In the genomic region with DNA sequence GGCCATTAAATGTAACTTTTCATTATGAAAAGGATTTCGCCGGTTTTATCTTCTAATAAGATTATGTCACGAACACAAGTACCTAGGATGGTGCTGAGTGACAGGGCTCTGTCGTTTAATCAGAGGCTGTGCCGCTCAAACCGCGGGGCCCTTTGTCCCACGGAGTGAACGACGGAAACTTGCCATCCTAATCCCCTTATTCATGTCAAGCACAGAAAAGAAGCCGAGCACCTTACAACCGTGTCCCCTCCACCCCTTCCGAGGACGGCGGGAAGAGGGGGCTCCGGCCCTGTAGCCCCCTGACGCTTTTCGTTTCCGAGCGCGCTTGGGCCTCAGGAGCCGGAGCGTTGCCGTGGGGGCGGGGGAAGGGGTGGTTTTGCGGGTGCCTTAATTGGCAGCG, we compare ENCODE assay signal across 1 cellular context.
TF ChIP-seq lines count a peak whose summit lies in the region.

No MANE protein-coding gene starts in this region.

TF ChIP-seq in GM23338, 12 proteins besides CTCF, POLR2A, EP300 and RAD21 (continued from another document):
- TF ChIP-seq, protein P1, sequence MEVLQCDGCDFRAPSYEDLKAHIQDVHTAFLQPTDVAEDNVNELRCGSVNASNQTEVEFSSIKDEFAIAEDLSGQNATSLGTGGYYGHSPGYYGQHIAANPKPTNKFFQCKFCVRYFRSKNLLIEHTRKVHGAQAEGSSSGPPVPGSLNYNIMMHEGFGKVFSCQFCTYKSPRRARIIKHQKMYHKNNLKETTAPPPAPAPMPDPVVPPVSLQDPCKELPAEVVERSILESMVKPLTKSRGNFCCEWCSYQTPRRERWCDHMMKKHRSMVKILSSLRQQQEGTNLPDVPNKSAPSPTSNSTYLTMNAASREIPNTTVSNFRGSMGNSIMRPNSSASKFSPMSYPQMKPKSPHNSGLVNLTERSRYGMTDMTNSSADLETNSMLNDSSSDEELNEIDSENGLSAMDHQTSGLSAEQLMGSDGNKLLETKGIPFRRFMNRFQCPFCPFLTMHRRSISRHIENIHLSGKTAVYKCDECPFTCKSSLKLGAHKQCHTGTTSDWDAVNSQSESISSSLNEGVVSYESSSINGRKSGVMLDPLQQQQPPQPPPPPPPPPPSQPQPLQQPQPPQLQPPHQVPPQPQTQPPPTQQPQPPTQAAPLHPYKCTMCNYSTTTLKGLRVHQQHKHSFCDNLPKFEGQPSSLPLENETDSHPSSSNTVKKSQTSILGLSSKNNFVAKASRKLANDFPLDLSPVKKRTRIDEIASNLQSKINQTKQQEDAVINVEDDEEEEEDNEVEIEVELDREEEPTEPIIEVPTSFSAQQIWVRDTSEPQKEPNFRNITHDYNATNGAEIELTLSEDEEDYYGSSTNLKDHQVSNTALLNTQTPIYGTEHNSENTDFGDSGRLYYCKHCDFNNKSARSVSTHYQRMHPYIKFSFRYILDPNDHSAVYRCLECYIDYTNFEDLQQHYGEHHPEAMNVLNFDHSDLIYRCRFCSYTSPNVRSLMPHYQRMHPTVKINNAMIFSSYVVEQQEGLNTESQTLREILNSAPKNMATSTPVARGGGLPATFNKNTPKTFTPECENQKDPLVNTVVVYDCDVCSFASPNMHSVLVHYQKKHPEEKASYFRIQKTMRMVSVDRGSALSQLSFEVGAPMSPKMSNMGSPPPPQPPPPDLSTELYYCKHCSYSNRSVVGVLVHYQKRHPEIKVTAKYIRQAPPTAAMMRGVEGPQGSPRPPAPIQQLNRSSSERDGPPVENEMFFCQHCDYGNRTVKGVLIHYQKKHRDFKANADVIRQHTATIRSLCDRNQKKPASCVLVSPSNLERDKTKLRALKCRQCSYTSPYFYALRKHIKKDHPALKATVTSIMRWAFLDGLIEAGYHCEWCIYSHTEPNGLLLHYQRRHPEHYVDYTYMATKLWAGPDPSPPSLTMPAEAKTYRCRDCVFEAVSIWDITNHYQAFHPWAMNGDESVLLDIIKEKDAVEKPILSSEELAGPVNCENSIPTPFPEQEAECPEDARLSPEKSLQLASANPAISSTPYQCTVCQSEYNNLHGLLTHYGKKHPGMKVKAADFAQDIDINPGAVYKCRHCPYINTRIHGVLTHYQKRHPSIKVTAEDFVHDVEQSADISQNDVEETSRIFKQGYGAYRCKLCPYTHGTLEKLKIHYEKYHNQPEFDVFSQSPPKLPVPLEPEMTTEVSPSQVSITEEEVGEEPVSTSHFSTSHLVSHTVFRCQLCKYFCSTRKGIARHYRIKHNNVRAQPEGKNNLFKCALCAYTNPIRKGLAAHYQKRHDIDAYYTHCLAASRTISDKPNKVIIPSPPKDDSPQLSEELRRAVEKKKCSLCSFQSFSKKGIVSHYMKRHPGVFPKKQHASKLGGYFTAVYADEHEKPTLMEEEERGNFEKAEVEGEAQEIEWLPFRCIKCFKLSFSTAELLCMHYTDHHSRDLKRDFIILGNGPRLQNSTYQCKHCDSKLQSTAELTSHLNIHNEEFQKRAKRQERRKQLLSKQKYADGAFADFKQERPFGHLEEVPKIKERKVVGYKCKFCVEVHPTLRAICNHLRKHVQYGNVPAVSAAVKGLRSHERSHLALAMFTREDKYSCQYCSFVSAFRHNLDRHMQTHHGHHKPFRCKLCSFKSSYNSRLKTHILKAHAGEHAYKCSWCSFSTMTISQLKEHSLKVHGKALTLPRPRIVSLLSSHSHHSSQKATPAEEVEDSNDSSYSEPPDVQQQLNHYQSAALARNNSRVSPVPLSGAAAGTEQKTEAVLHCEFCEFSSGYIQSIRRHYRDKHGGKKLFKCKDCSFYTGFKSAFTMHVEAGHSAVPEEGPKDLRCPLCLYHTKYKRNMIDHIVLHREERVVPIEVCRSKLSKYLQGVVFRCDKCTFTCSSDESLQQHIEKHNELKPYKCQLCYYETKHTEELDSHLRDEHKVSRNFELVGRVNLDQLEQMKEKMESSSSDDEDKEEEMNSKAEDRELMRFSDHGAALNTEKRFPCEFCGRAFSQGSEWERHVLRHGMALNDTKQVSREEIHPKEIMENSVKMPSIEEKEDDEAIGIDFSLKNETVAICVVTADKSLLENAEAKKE (CRISPR knock-in tag; IDR thresholded peaks at IDR 0.05), result no peak
- peak; percentile 56 for TF ChIP-seq EZH2phosphoT487 (IDR thresholded peaks at IDR 0.05; ENCODE audit: unreplicated experiment)
- TF ChIP-seq STAT1 (IDR thresholded peaks at IDR 0.05; ENCODE audit: unreplicated experiment), result no peak
- TF ChIP-seq, protein P2, sequence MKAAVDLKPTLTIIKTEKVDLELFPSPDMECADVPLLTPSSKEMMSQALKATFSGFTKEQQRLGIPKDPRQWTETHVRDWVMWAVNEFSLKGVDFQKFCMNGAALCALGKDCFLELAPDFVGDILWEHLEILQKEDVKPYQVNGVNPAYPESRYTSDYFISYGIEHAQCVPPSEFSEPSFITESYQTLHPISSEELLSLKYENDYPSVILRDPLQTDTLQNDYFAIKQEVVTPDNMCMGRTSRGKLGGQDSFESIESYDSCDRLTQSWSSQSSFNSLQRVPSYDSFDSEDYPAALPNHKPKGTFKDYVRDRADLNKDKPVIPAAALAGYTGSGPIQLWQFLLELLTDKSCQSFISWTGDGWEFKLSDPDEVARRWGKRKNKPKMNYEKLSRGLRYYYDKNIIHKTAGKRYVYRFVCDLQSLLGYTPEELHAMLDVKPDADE (IDR thresholded peaks at IDR 0.05), result no peak
